Comparison of ENCODE assay signal across 19 cellular contexts in the genomic region with DNA sequence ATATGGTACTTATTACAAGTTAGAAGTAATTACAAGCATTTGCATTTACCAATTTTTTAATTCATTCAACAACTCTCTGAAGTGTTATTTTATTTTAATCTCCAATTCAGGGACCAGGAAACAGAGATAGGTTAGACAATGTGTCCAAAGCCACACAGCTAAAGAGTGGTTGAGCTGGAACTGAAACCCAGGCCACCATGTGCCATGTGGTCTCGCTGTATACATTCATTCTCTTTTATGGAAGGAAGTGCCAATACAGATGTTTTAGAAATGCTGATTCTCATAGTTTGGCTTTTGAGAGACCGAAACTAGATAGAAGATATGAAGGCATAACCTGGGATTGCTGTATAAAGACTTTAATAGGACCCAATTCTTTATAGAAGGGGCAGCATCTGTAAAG.
DNase-seq lines count a peak whose midpoint lies in the region; ATAC-seq and TF ChIP-seq lines count a peak whose summit lies in the region.
"Had no signal": no experiment of that assay in that cellular context is flagged by ENCODE, and none has a peak within 500 bp of the region (broad histone marks: within the 10 kb centered on the region; RNA-seq: fewer than 3 reads in every experiment).

No MANE protein-coding gene starts in this region.

- H3K9me3 Mint-ChIP-seq in dendritic cell treated with granulocyte-macrophage colony-stimulating factor and Interleukin-4, amounts not matched to agents 40 ng/mL and 50 ng/mL, for 4 days: no peaks in the 10 kb centered on the region
- H3K9me3 Mint-ChIP-seq: CD4-positive, CD25-positive, alpha-beta regulatory T cell; T-cell had no signal

- no peaks in the 10 kb centered on the region for H3K27me3 Mint-ChIP-seq in dendritic cell treated with granulocyte-macrophage colony-stimulating factor and Interleukin-4, amounts not matched to agents 40 ng/mL and 50 ng/mL, for 4 days
- H3K27me3 Mint-ChIP-seq: CD4-positive, CD25-positive, alpha-beta regulatory T cell; T-cell had no signal

- no peaks in the 10 kb centered on the region for H3K36me3 Mint-ChIP-seq in dendritic cell treated with granulocyte-macrophage colony-stimulating factor and Interleukin-4, amounts not matched to agents 40 ng/mL and 50 ng/mL, for 4 days (ENCODE audit: low read depth)
- H3K36me3 Mint-ChIP-seq: CD4-positive, CD25-positive, alpha-beta regulatory T cell; T-cell had no signal

- no peaks in the 10 kb centered on the region for H3K9me3 ChIP-seq in OCI-LY7 (ENCODE audit: low read length)

- no peaks in the 10 kb centered on the region for H3K79me2 ChIP-seq in OCI-LY7 (ENCODE audit: insufficient read depth, low read depth, low read length)

- POLR2A ChIA-PET in OCI-LY7 (lab: Charles Lee): no interaction called here

- no peaks in the 10 kb centered on the region for H3K36me3 ChIP-seq in OCI-LY7 (ENCODE audit: insufficient read depth, low read length)

- H3K4me2 ChIP-seq in OCI-LY7 (ENCODE audit: low read length): no peak overlapping the region
- H3K4me2 ChIP-seq: PC-9 had no signal

- H2AFZ ChIP-seq in OCI-LY7 (ENCODE audit: low read length): no peak overlapping the region
- H2AFZ ChIP-seq: PC-9 had no signal

- intact Hi-C loops in OCI-LY7 (cut with micrococcal nuclease; ENCODE audit: unreplicated experiment): no loop called here
- intact Hi-C loops in dendritic cell treated with granulocyte-macrophage colony-stimulating factor and Interleukin-4, amounts not matched to agents 40 ng/mL and 50 ng/mL, for 4 days (cut with micrococcal nuclease): no loop called here

- H4K20me1 ChIP-seq in OCI-LY7 (ENCODE audit: insufficient read depth, low read length): no peaks in the 10 kb centered on the region

- no TSS peak for BruUV-seq in OCI-LY7 (replicated peaks; lab: Mats Ljungman, UMichigan)

- peaks cover 13% of the 10 kb centered on the region for H3K4me1 ChIP-seq in OCI-LY7 (ENCODE audit: insufficient read depth, low read length, poor library complexity, severe bottlenecking)

- no peak for TF ChIP-seq CTCF in GM12865 (IDR thresholded peaks at IDR 0.05; ENCODE audit: insufficient read depth, low read depth, low read length, missing control alignments)
- no peak for TF ChIP-seq CTCF in OCI-LY7 (conservative IDR thresholded peaks at IDR 0.05; ENCODE audit: low read length)

- CTCF ChIA-PET in OCI-LY7 (lab: Charles Lee; ENCODE audit: unreplicated experiment): no interaction called here

- peaks cover 12% of the 10 kb centered on the region for H3K4me1 Mint-ChIP-seq in dendritic cell treated with granulocyte-macrophage colony-stimulating factor and Interleukin-4, amounts not matched to agents 40 ng/mL and 50 ng/mL, for 4 days (ENCODE audit: low read depth)

- H3K4me3 ChIP-seq in GM12865 (ENCODE audit: low read depth, low read length) (no peak overlapping the region), OCI-LY7 (ENCODE audit: low read depth, low read length, poor library complexity, severe bottlenecking) (no peak overlapping the region)
- H3K4me3 ChIP-seq: PC-9 had no signal

- H3K27ac ChIP-seq in OCI-LY7 (ENCODE audit: low read depth, low read length, poor library complexity, severe bottlenecking): no peak overlapping the region
- H3K27ac ChIP-seq: PC-9 had no signal

- ATAC-seq in HG03460 (IDR thresholded peaks at IDR 0.05; ENCODE audit: unreplicated experiment) (peak; percentile 56), HG03196 (IDR thresholded peaks at IDR 0.05; ENCODE audit: unreplicated experiment) (no peak)
- ATAC-seq: T-cell had no signal

- H3K4me3 Mint-ChIP-seq in dendritic cell treated with granulocyte-macrophage colony-stimulating factor and Interleukin-4, amounts not matched to agents 40 ng/mL and 50 ng/mL, for 4 days: no peak overlapping the region
- H3K4me3 Mint-ChIP-seq: CD4-positive, CD25-positive, alpha-beta regulatory T cell; T-cell had no signal

- H3K9me2 ChIP-seq in OCI-LY7 (ENCODE audit: insufficient read depth, low read length): no peaks in the 10 kb centered on the region

- DNase-seq in GM12865 (ENCODE audit: low read depth): peak; percentile 49
- DNase-seq in OCI-LY7 (ENCODE audit: low spot score): peak; percentile 27
- no peak for DNase-seq in iPS-NIHi7 (ENCODE audit: extremely low spot score)
- no peak for DNase-seq in stimulated activated CD8-positive, alpha-beta memory T cell treated with anti-CD3 and anti-CD28 coated beads, Interleukin-4, amount 100 ng/mL, for 48 hours
- DNase-seq: CD4-positive, CD25-positive, alpha-beta regulatory T cell; DMS153; KBM-7; NCI-H1105; NCI-H146; NCI-H1930; NCI-H2107; NCI-H774; NK-92 treated with Interleukin-12 subunit alpha and Interleukin-12 subunit beta, amount 100 ng/mL, for 24 hours; PC-9; SHP77; T-cell had no signal

- peak overlapping the region; percentile 13 for H3K27ac Mint-ChIP-seq in dendritic cell treated with granulocyte-macrophage colony-stimulating factor and Interleukin-4, amounts not matched to agents 40 ng/mL and 50 ng/mL, for 4 days
- H3K27ac Mint-ChIP-seq: CD4-positive, CD25-positive, alpha-beta regulatory T cell; T-cell had no signal

Comparison
In these comparisons a context has a peak if more than half of its experiments do, and no peak if none do; other contexts are left out.
1. DNase-seq: peak in GM12865 (single experiment) and OCI-LY7 (single experiment); none in iPS-NIHi7 (single experiment) and stimulated activated CD8-positive, alpha-beta memory T cell treated with anti-CD3 and anti-CD28 coated beads, Interleukin-4, amount 100 ng/mL, for 48 hours (single experiment).